ENCODE assay signal across 10 cellular contexts in the genomic region with DNA sequence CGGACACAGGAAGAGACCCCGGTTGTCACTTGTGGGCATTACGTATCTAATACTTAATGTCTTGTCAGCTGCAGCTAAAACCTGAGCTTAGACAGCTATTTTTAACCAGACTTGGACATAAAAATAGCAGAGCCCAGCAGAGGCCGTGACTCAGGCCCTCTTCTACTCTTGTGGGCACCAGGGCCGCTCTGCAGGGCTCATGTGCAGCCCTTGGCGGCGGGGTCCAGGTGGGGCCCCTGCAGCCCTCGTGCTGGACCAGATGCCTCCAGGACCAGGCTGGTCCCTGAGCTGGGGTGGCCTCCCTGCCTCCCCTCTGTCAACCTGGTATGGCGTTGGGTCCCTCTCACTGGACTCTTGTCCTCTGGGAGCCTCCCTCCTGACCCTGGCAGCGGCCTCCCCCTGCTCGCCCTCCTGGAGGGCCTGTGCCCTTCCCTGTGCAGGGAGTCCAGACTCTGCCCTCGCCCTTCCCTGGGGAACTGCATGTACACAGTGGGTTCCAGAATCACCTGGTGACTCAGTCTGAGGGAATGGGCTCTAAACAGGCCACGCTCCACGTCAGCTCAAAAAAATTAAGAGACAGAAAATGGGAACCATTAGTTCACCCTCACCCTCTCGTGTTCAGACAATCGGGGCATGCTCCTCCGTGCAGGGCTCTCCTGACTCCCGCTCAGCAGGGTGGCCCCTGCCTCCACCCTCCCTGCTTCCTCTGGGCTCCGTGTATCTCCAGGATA. TPM values are rescaled to one million over a fixed set of nuclear protein-coding genes. Genes with fewer than 3 reads are reported as not detected.
DNase-seq lines count a peak whose midpoint lies in the region; ATAC-seq and TF ChIP-seq lines count a peak whose summit lies in the region.
"Had no signal": no experiment of that assay in that cellular context is flagged by ENCODE, and none has a peak within 500 bp of the region (broad histone marks: within the 10 kb centered on the region; RNA-seq: fewer than 3 reads in every experiment).

No MANE protein-coding gene starts in this region.

- peaks cover 19% of the 10 kb centered on the region for H3K4me1 Mint-ChIP-seq in activated CD4-positive, alpha-beta T cell treated with anti-CD3 and anti-CD28 coated beads, Interleukin-2, amount 10 ng/mL, durations not matched to agents 24 days and 14 days

- ATAC-seq in SK-N-SH treated with all-trans-retinoic acid at 6 μM for 48 hours, result peak; percentile 73
- ATAC-seq in Right ventricle myocardium superior (ENCODE audit: poor library complexity), result peak; percentile 65
- ATAC-seq in thoracic aorta (ENCODE audit: insufficient number of reproducible peaks, low FRiP score, low read depth), result peak; percentile 88
- ATAC-seq in GM19328 (IDR thresholded peaks at IDR 0.05; ENCODE audit: unreplicated experiment), result no peak
- ATAC-seq in GM19467 (IDR thresholded peaks at IDR 0.05; ENCODE audit: unreplicated experiment), result no peak

- no peaks in the 10 kb centered on the region for H3K9me3 ChIP-seq in thoracic aorta

- H3K4me3 ChIP-seq in thoracic aorta, result peak overlapping the region; percentile 56

- H3K27me3 ChIP-seq in thoracic aorta (replicated peaks; ENCODE audit: insufficient read depth), result no peaks in the 10 kb centered on the region

- peak; percentile 53 for DNase-seq in activated CD4-positive, alpha-beta T cell treated with anti-CD3 and anti-CD28 coated beads, Interleukin-2, amount 10 ng/mL, durations not matched to agents 24 days and 14 days
- no peak for DNase-seq in activated CD4-positive, alpha-beta T cell treated with anti-CD3 and anti-CD28 coated beads, Interleukin-2, amount 50 U/mL, for 4 hours
- DNase-seq in Right ventricle myocardium superior (no peak), thoracic aorta (ENCODE audit: low spot score) (no peak), NCI-H82 treated with DMSO at 0.1 percent for 48 hours (lab: John Stamatoyannopoulos, UW; ENCODE audit: unreplicated experiment) (no peak)
- DNase-seq: H9 had no signal

- intact Hi-C loops in activated CD4-positive, alpha-beta T cell treated with anti-CD3 and anti-CD28 coated beads, Interleukin-2, amount 10 ng/mL, durations not matched to agents 24 days and 14 days (cut with micrococcal nuclease), result no loop called here
- intact Hi-C loops in Right ventricle myocardium superior (cut with DNase I), result no loop called here

- H3K36me3 ChIP-seq in thoracic aorta, result peaks cover 10% of the 10 kb centered on the region

- no peak for TF ChIP-seq CTCF in thoracic aorta (IDR thresholded peaks at IDR 0.05)

- peak overlapping the region; percentile 90 to 94 for H3K27ac ChIP-seq in thoracic aorta

- no peak overlapping the region for H3K4me3 Mint-ChIP-seq in activated CD4-positive, alpha-beta T cell treated with anti-CD3 and anti-CD28 coated beads, Interleukin-2, amount 10 ng/mL, durations not matched to agents 24 days and 14 days
- H3K4me3 Mint-ChIP-seq: central memory CD8-positive, alpha-beta T cell; H9 had no signal

- peaks cover 30 to 44% of the 10 kb centered on the region in 2 donors for H3K4me1 ChIP-seq in thoracic aorta (ENCODE audit: control insufficient read depth in 1 of 2, low read depth in 2 of 2)

- H3K9me3 Mint-ChIP-seq in activated CD4-positive, alpha-beta T cell treated with anti-CD3 and anti-CD28 coated beads, Interleukin-2, amount 10 ng/mL, durations not matched to agents 24 days and 14 days, result no peaks in the 10 kb centered on the region
- H3K9me3 Mint-ChIP-seq: central memory CD8-positive, alpha-beta T cell; H9 had no signal

- peaks cover 3% of the 10 kb centered on the region for H3K36me3 Mint-ChIP-seq in activated CD4-positive, alpha-beta T cell treated with anti-CD3 and anti-CD28 coated beads, Interleukin-2, amount 10 ng/mL, durations not matched to agents 24 days and 14 days (ENCODE audit: low read depth)

- no peaks in the 10 kb centered on the region for H3K27me3 Mint-ChIP-seq in activated CD4-positive, alpha-beta T cell treated with anti-CD3 and anti-CD28 coated beads, Interleukin-2, amount 10 ng/mL, durations not matched to agents 24 days and 14 days
- H3K27me3 Mint-ChIP-seq: central memory CD8-positive, alpha-beta T cell had no signal

- H3K27ac Mint-ChIP-seq in activated CD4-positive, alpha-beta T cell treated with anti-CD3 and anti-CD28 coated beads, Interleukin-2, amount 10 ng/mL, durations not matched to agents 24 days and 14 days, result no peak overlapping the region
- H3K27ac Mint-ChIP-seq: H9 had no signal

TF ChIP-seq in SK-N-SH treated with all-trans-retinoic acid at 6 μM for 48 hours, 23 proteins besides CTCF, POLR2A, EP300 and RAD21:
- TF ChIP-seq ARNTL (CRISPR knock-in tag; IDR thresholded peaks at IDR 0.05; ENCODE audit: borderline replicate concordance, low read depth) (no peak), ISL1 (CRISPR knock-in tag; IDR thresholded peaks at IDR 0.05) (no peak), PPARA (CRISPR knock-in tag; IDR thresholded peaks at IDR 0.05; ENCODE audit: borderline replicate concordance) (no peak), BACH2 (CRISPR knock-in tag; IDR thresholded peaks at IDR 0.05; ENCODE audit: borderline replicate concordance) (no peak), TOX (CRISPR knock-in tag; IDR thresholded peaks at IDR 0.05; ENCODE audit: borderline replicate concordance) (no peak), CSRNP3 (CRISPR knock-in tag; IDR thresholded peaks at IDR 0.05) (no peak), ZFP3 (CRISPR knock-in tag; IDR thresholded peaks at IDR 0.05) (no peak), OSR1 (CRISPR knock-in tag; IDR thresholded peaks at IDR 0.05) (no peak), TCF4 (CRISPR knock-in tag; IDR thresholded peaks at IDR 0.05; ENCODE audit: borderline replicate concordance) (no peak), ZNF70 (CRISPR knock-in tag; IDR thresholded peaks at IDR 0.05) (no peak)
- TF ChIP-seq, protein P1, sequence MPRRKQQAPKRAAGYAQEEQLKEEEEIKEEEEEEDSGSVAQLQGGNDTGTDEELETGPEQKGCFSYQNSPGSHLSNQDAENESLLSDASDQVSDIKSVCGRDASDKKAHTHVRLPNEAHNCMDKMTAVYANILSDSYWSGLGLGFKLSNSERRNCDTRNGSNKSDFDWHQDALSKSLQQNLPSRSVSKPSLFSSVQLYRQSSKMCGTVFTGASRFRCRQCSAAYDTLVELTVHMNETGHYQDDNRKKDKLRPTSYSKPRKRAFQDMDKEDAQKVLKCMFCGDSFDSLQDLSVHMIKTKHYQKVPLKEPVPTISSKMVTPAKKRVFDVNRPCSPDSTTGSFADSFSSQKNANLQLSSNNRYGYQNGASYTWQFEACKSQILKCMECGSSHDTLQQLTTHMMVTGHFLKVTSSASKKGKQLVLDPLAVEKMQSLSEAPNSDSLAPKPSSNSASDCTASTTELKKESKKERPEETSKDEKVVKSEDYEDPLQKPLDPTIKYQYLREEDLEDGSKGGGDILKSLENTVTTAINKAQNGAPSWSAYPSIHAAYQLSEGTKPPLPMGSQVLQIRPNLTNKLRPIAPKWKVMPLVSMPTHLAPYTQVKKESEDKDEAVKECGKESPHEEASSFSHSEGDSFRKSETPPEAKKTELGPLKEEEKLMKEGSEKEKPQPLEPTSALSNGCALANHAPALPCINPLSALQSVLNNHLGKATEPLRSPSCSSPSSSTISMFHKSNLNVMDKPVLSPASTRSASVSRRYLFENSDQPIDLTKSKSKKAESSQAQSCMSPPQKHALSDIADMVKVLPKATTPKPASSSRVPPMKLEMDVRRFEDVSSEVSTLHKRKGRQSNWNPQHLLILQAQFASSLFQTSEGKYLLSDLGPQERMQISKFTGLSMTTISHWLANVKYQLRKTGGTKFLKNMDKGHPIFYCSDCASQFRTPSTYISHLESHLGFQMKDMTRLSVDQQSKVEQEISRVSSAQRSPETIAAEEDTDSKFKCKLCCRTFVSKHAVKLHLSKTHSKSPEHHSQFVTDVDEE (CRISPR knock-in tag; IDR thresholded peaks at IDR 0.05), result no peak

RNA-seq across cellular contexts. Expression of gene CDK5R1, which starts 9.7 kb away (rescaled TPM):
- total RNA-seq in activated CD4-positive, alpha-beta T cell treated with anti-CD3 and anti-CD28 coated beads, Interleukin-2, amount 10 ng/mL, durations not matched to agents 24 days and 14 days, result 7.2 and 8.2 TPM in 2 replicates
- total RNA-seq in Right ventricle myocardium superior (1.4 TPM), thoracic aorta (1 to 10 TPM; 1.1 to 2.6 TPM)

RNA-seq across cellular contexts. Expression of gene PSMD11, which starts 52.2 kb away (rescaled TPM):
- total RNA-seq in activated CD4-positive, alpha-beta T cell treated with anti-CD3 and anti-CD28 coated beads, Interleukin-2, amount 10 ng/mL, durations not matched to agents 24 days and 14 days, result 217 and 222 TPM in 2 replicates
- 62.3 TPM for total RNA-seq in Right ventricle myocardium superior
- total RNA-seq in thoracic aorta, result 10 to 100 TPM; 42.0 to 51.9 TPM

Comparison
In these comparisons a context has a peak if more than half of its experiments do, and no peak if none do; other contexts are left out.
1. ATAC-seq: peak in SK-N-SH treated with all-trans-retinoic acid at 6 μM for 48 hours (single experiment), Right ventricle myocardium superior (single experiment) and thoracic aorta (single experiment); none in GM19328 (single experiment) and GM19467 (single experiment).